8 cellular contexts compared by ENCODE assay signal in genomic region chr6:87699576-87699975, GRCh38. TPM values are rescaled to one million over a fixed set of nuclear protein-coding genes. Genes with fewer than 3 reads are reported as not detected.
DNase-seq lines count a peak whose midpoint lies in the region; ATAC-seq and TF ChIP-seq lines count a peak whose summit lies in the region.

No MANE protein-coding gene starts in this region.

- H3K4me1 Mint-ChIP-seq in progenitor cell of endocrine pancreas (ENCODE audit: low read depth): peaks cover 35% of the 10 kb centered on the region

- H3K4me1 ChIP-seq in Peyer's patch (peaks cover 0 to 19% (median 5%) of the 10 kb centered on the region in 4 donors), esophagus muscularis mucosa (peaks cover 43 to 58% (median 49%) of the 10 kb centered on the region in 4 donors)

- TF ChIP-seq CTCF in GM06990 (IDR thresholded peaks at IDR 0.05; ENCODE audit: insufficient read depth, low read length, poor library complexity, severe bottlenecking): no peak
- no peak for TF ChIP-seq CTCF in Peyer's patch (IDR thresholded peaks at IDR 0.05)
- no peak for TF ChIP-seq CTCF in esophagus muscularis mucosa (IDR thresholded peaks at IDR 0.05)
- no peak for TF ChIP-seq CTCF in progenitor cell of endocrine pancreas (IDR thresholded peaks at IDR 0.05; ENCODE audit: unreplicated experiment)

- TF ChIP-seq POLR2A in Peyer's patch (IDR thresholded peaks at IDR 0.05) (no peak), esophagus muscularis mucosa (IDR thresholded peaks at IDR 0.05; ENCODE audit: low read depth) (no peak)

- no peak for TF ChIP-seq EP300 in esophagus muscularis mucosa (IDR thresholded peaks at IDR 0.05)

- intact Hi-C loops in esophagus muscularis mucosa (cut with DNase I): no loop called here

- ATAC-seq in HG03280 (IDR thresholded peaks at IDR 0.05; ENCODE audit: unreplicated experiment) (no peak), HG03457 (IDR thresholded peaks at IDR 0.05; ENCODE audit: unreplicated experiment) (no peak)

- WGBS in esophagus muscularis mucosa: 5% methylated on average over 4 of the region's 4 CpGs

- peak overlapping the region; percentile 97 for H3K27ac Mint-ChIP-seq in progenitor cell of endocrine pancreas

- peak overlapping the region; percentile 98 for H3K4me3 ChIP-seq in GM06990 (replicated peaks; ENCODE audit: low read depth, low read length)
- peak overlapping the region in 3 of 4 donors; percentile 71 to 94 (median 89) for H3K4me3 ChIP-seq in Peyer's patch
- peak overlapping the region; percentile 82 to 99 (median 94) for H3K4me3 ChIP-seq in esophagus muscularis mucosa

- no peaks in the 10 kb centered on the region for H3K9me3 Mint-ChIP-seq in progenitor cell of endocrine pancreas (ENCODE audit: low read depth)

- H3K36me3 Mint-ChIP-seq in progenitor cell of endocrine pancreas (ENCODE audit: insufficient read depth): peaks cover 2% of the 10 kb centered on the region

- no peaks in the 10 kb centered on the region for H3K9me3 ChIP-seq in Peyer's patch
- no peaks in the 10 kb centered on the region for H3K9me3 ChIP-seq in esophagus muscularis mucosa

- H3K27ac ChIP-seq in Peyer's patch: peak overlapping the region in 3 of 4 donors; percentile 29 to 98 (median 98)
- H3K27ac ChIP-seq in esophagus muscularis mucosa (replicated peaks in 1 of 4): peak overlapping the region; percentile 92 to 99 (median 98)

- H3K36me3 ChIP-seq in GM06990 (ENCODE audit: control insufficient read depth, insufficient read depth, low read length) (no peaks in the 10 kb centered on the region), Peyer's patch (no peaks in the 10 kb centered on the region), esophagus muscularis mucosa (no peaks in the 10 kb centered on the region)

- H3K27me3 Mint-ChIP-seq in progenitor cell of endocrine pancreas: no peaks in the 10 kb centered on the region

- H3K4me3 Mint-ChIP-seq in progenitor cell of endocrine pancreas (ENCODE audit: low read depth): peak overlapping the region; percentile 98

- DNase-seq in GM06990 (ENCODE audit: extremely low read depth, insufficient read length): no peak
- no peak for DNase-seq in Peyer's patch
- no peak for DNase-seq in esophagus muscularis mucosa (ENCODE audit: extremely low spot score)
- no peak for DNase-seq in progenitor cell of endocrine pancreas (ENCODE audit: low spot score, unreplicated experiment)
- DNase-seq in kidney tubule cell (ENCODE audit: low spot score): no peak
- no peak for DNase-seq in AML-193 (lab: John Stamatoyannopoulos, UW)

- H3K27me3 ChIP-seq in GM06990 (replicated peaks; ENCODE audit: control insufficient read depth, insufficient read depth, low read length): no peaks in the 10 kb centered on the region
- H3K27me3 ChIP-seq in Peyer's patch: no peaks in the 10 kb centered on the region
- no peaks in the 10 kb centered on the region for H3K27me3 ChIP-seq in esophagus muscularis mucosa

RNA-seq across cellular contexts. Expression of gene AKIRIN2, which starts 2.5 kb away (rescaled TPM):
- 10 to 100 TPM; 24.6 to 38.2 (median 28.3) TPM for total RNA-seq in Peyer's patch
- total RNA-seq in esophagus muscularis mucosa: 10 to 100 TPM; 17.4 to 24.0 (median 21.7) TPM
- 77.8 and 86.3 TPM in 2 replicates for total RNA-seq in progenitor cell of endocrine pancreas
